ENCODE assay signal across 14 cellular contexts in the genomic region with DNA sequence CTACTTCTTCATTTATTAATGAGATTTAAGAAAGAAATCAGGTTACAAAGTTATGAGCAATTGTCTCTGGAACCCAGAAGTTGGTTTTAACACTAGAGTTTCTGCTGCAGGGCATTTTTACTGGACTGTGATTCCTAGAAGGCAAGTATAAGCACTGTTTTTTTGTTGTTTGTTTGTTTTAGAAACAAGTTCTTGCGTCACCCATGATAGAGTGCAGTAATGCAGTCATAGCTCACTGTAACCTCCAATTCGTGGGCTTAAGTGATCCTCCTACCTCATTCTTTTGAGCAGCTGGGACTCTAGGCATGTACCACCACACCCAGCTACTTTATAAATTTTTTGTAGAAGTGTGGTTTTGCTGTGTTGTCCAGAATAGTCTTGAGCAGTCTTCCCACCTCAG. TPM values are rescaled to one million over a fixed set of nuclear protein-coding genes. Genes with fewer than 3 reads are reported as not detected.
DNase-seq lines count a peak whose midpoint lies in the region; ATAC-seq and TF ChIP-seq lines count a peak whose summit lies in the region.
"Had no signal": no experiment of that assay in that cellular context is flagged by ENCODE, and none has a peak within 500 bp of the region (broad histone marks: within the 10 kb centered on the region; RNA-seq: fewer than 3 reads in every experiment).

No MANE protein-coding gene starts in this region.

- no peaks in the 10 kb centered on the region for H3K9me2 ChIP-seq in Karpas-422 (replicated peaks; ENCODE audit: insufficient read depth, low read length)

- H3K4me3 Mint-ChIP-seq in CD4-positive, CD25-positive, alpha-beta regulatory T cell = peak overlapping the region in 3 of 4 donors; percentile 10 to 77 (median 31)
- H3K4me3 Mint-ChIP-seq: activated B cell treated with CpG ODN at 0.5 μM for 24 hours; activated naive CD4-positive, alpha-beta T cell treated with anti-CD3 and anti-CD28 coated beads, Interleukin-2, amount 10 ng/mL, durations not matched to agents 7 days and 5 days had no signal

- H3K36me3 ChIP-seq in CD4-positive, CD25-positive, alpha-beta regulatory T cell (ENCODE audit: control insufficient read depth, insufficient read depth, low read length) = peaks cover 5% of the 10 kb centered on the region
- H3K36me3 ChIP-seq in Karpas-422 (ENCODE audit: insufficient read depth, low read length) (peaks cover 3% of the 10 kb centered on the region), brain microvascular endothelial cell (replicated peaks) (peaks cover 4% of the 10 kb centered on the region), mucosa of descending colon (ENCODE audit: low read depth) (no peaks in the 10 kb centered on the region)

- H3K27me3 ChIP-seq in CD4-positive, CD25-positive, alpha-beta regulatory T cell (ENCODE audit: control insufficient read depth, insufficient read depth, low read length) = no peaks in the 10 kb centered on the region
- no peaks in the 10 kb centered on the region for H3K27me3 ChIP-seq in Karpas-422 (ENCODE audit: low read length)
- H3K27me3 ChIP-seq in brain microvascular endothelial cell (replicated peaks) = no peaks in the 10 kb centered on the region

- H3K9ac ChIP-seq in Karpas-422 (ENCODE audit: low read length) = no peak overlapping the region

- in situ Hi-C loops in brain microvascular endothelial cell (cut with HindIII; ENCODE audit: low pct_ligation_motif_present, low sequenced_read_pairs) = no loop called here

- intact Hi-C loops in mucosa of descending colon (cut with DNase I, micrococcal nuclease) = no loop called here

- H3K27ac Mint-ChIP-seq in CD4-positive, CD25-positive, alpha-beta regulatory T cell = peak overlapping the region in 1 of 3 donors; percentile 11
- H3K27ac Mint-ChIP-seq: activated naive CD4-positive, alpha-beta T cell treated with anti-CD3 and anti-CD28 coated beads, Interleukin-2, amount 10 ng/mL, durations not matched to agents 7 days and 5 days had no signal

- peaks cover 10% of the 10 kb centered on the region for H3K36me3 Mint-ChIP-seq in CD4-positive, CD25-positive, alpha-beta regulatory T cell

- H3K9me3 Mint-ChIP-seq in CD4-positive, CD25-positive, alpha-beta regulatory T cell = peaks cover 0 to 2% (median 0%) of the 10 kb centered on the region in 7 donors
- H3K9me3 Mint-ChIP-seq: activated B cell treated with CpG ODN at 0.5 μM for 24 hours; activated naive CD4-positive, alpha-beta T cell treated with anti-CD3 and anti-CD28 coated beads, Interleukin-2, amount 10 ng/mL, durations not matched to agents 7 days and 5 days had no signal

- H3K4me1 Mint-ChIP-seq in CD4-positive, CD25-positive, alpha-beta regulatory T cell = peaks cover 56 to 95% (median 78%) of the 10 kb centered on the region in 4 donors

- peaks cover 100% of the 10 kb centered on the region for H3K79me2 ChIP-seq in Karpas-422 (ENCODE audit: low read length)

- no peak overlapping the region for H3K4me3 ChIP-seq in CD4-positive, CD25-positive, alpha-beta regulatory T cell (ENCODE audit: low read depth, low read length)
- H3K4me3 ChIP-seq in Karpas-422 (ENCODE audit: low read length) (no peak overlapping the region), brain microvascular endothelial cell (ENCODE audit: low read depth, low read length) (no peak overlapping the region), mucosa of descending colon (no peak overlapping the region)

- TF ChIP-seq CTCF in brain microvascular endothelial cell (IDR thresholded peaks at IDR 0.05; ENCODE audit: low read depth, low read length, missing control alignments) (no peak), mucosa of descending colon (IDR thresholded peaks at IDR 0.05) (no peak)

- H2AFZ ChIP-seq in Karpas-422 (ENCODE audit: low read length) = no peak overlapping the region

- H3K27ac ChIP-seq in CD4-positive, CD25-positive, alpha-beta regulatory T cell (ENCODE audit: insufficient read depth, low read length, poor library complexity, severe bottlenecking) = no peak overlapping the region
- H3K27ac ChIP-seq in Karpas-422 (ENCODE audit: low read length) = peak overlapping the region; percentile 24; the same call in 1 of the 2 replicates
- no peak overlapping the region for H3K27ac ChIP-seq in brain microvascular endothelial cell

- DNase-seq in CD4-positive, CD25-positive, alpha-beta regulatory T cell = no peak
- DNase-seq in Karpas-422 (no peak), brain microvascular endothelial cell (peak; percentile 28), mucosa of descending colon (no peak), midbrain (lab: John Stamatoyannopoulos, UW) (no peak), A172 (ENCODE audit: low spot score) (no peak), NCI-H128 (lab: John Stamatoyannopoulos, UW; ENCODE audit: unreplicated experiment) (no peak)
- DNase-seq: activated B cell treated with CpG ODN at 0.5 μM for 24 hours; activated naive CD4-positive, alpha-beta T cell treated with anti-CD3 and anti-CD28 coated beads, Interleukin-2, amount 10 ng/mL, durations not matched to agents 7 days and 5 days; left cardiac atrium; NCI-H1417 treated with DMSO at 0.1 percent for 48 hours; stimulated activated CD8-positive, alpha-beta memory T cell treated with anti-CD3 and anti-CD28 coated beads, Interleukin-4, amount 100 ng/mL, for 48 hours had no signal

- no peaks in the 10 kb centered on the region for H3K9me3 ChIP-seq in CD4-positive, CD25-positive, alpha-beta regulatory T cell (ENCODE audit: control insufficient read depth in 2 of 2, low read length in 2 of 2)
- no peaks in the 10 kb centered on the region for H3K9me3 ChIP-seq in Karpas-422 (ENCODE audit: low read length)
- no peaks in the 10 kb centered on the region for H3K9me3 ChIP-seq in mucosa of descending colon

- H3K4me1 ChIP-seq in CD4-positive, CD25-positive, alpha-beta regulatory T cell (ENCODE audit: control insufficient read depth, insufficient read depth, low read length, poor library complexity, severe bottlenecking) = peaks cover 84% of the 10 kb centered on the region
- H3K4me1 ChIP-seq in Karpas-422 (ENCODE audit: low read length) (peaks cover 93% of the 10 kb centered on the region), mucosa of descending colon (ENCODE audit: low read depth) (peaks cover 13% of the 10 kb centered on the region)

- H4K20me1 ChIP-seq in Karpas-422 (ENCODE audit: insufficient read depth, low read depth, low read length) = 0 out of 2 replicates have a peak, but pooled peaks cover 4% of the 10 kb centered on the region

- H3K27me3 Mint-ChIP-seq in CD4-positive, CD25-positive, alpha-beta regulatory T cell = no peaks in the 10 kb centered on the region
- H3K27me3 Mint-ChIP-seq: activated B cell treated with CpG ODN at 0.5 μM for 24 hours; activated naive CD4-positive, alpha-beta T cell treated with anti-CD3 and anti-CD28 coated beads, Interleukin-2, amount 10 ng/mL, durations not matched to agents 7 days and 5 days had no signal

- no peak for ATAC-seq in CD4-positive, CD25-positive, alpha-beta regulatory T cell (ENCODE audit: low read depth in 2 of 2)
- peak; percentile 38 for ATAC-seq in mucosa of descending colon
- ATAC-seq in HG02884 (IDR thresholded peaks at IDR 0.05; ENCODE audit: unreplicated experiment) = no peak
- ATAC-seq: HCT116 had no signal

- no peak overlapping the region for H3K4me2 ChIP-seq in Karpas-422 (ENCODE audit: low read depth, low read length, poor library complexity, severe bottlenecking)

RNA-seq across cellular contexts. Expression of a gene that starts 25.6 kb away (rescaled TPM):
- total RNA-seq in CD4-positive, CD25-positive, alpha-beta regulatory T cell = 290 TPM
- 100 to 1,000 TPM; 399 to 465 (median 425) TPM for polyA plus RNA-seq in CD4-positive, CD25-positive, alpha-beta regulatory T cell
- 95.4 and 153 TPM in 2 replicates for total RNA-seq in Karpas-422 (2014; rRNA removed; shearing (Covaris generic); ENCODE audit: low replicate concordance)
- 100 to 1,000 TPM; 158 to 182 (median 168) TPM for total RNA-seq in mucosa of descending colon
- total RNA-seq in A172 (2014; rRNA removed; shearing (Covaris generic)) = 366 and 414 TPM in 2 replicates

RNA-seq across cellular contexts. Expression of a gene that starts 50.5 kb away (rescaled TPM):
- 37.0 TPM for total RNA-seq in CD4-positive, CD25-positive, alpha-beta regulatory T cell
- 10 to 100 TPM; 28.9 to 36.7 (median 31.8) TPM for polyA plus RNA-seq in CD4-positive, CD25-positive, alpha-beta regulatory T cell
- 54.8 and 103 TPM in 2 replicates for total RNA-seq in Karpas-422 (2014; rRNA removed; shearing (Covaris generic); ENCODE audit: low replicate concordance)
- total RNA-seq in mucosa of descending colon = 10 to 100 TPM; 27.7 to 39.6 (median 32.3) TPM
- total RNA-seq in A172 (2014; rRNA removed; shearing (Covaris generic)) = 62.9 and 98.5 TPM in 2 replicates
